Comparison of ENCODE assay signal across 1 cellular context in genomic region chr7:142434666-142435174, GRCh38.
TF ChIP-seq lines count a peak whose summit lies in the region.

No MANE protein-coding gene starts in this region.

TF ChIP-seq in SK-N-SH treated with all-trans-retinoic acid at 6 μM for 48 hours, 23 proteins besides CTCF, POLR2A, EP300 and RAD21 (continued from another document):
- TF ChIP-seq CREB5 (CRISPR knock-in tag; IDR thresholded peaks at IDR 0.05; ENCODE audit: low read depth) (no peak), ZNF565 (CRISPR knock-in tag; conservative IDR thresholded peaks at IDR 0.05; ENCODE audit: low read depth) (no peak), SNAI2 (CRISPR knock-in tag; IDR thresholded peaks at IDR 0.05) (no peak), ZNF70 (CRISPR knock-in tag; IDR thresholded peaks at IDR 0.05) (no peak), ZFP3 (CRISPR knock-in tag; IDR thresholded peaks at IDR 0.05) (no peak)
